27 cellular contexts compared by ENCODE assay signal in the genomic region with DNA sequence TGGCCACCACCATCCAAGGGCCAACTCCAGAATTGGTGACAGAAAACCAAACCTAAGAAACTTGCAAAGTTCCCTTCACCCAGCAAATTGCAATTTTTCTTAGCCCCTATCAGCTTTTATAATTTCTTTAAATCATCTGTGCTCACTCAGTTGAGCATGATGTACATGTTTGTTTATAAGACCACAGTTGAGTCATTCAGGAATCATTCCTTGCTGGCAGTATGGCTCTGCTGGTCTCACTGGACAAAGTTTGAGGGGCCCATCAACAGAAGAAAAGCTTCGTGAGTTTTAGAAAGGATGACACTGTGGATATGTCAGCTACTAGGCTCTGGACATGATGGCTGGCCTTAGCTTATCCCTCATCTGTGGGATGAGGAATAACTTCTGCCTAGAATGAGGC. TPM values are rescaled to one million over a fixed set of nuclear protein-coding genes. Genes with fewer than 3 reads are reported as not detected.
DNase-seq lines count a peak whose midpoint lies in the region; ATAC-seq, FAIRE-seq and TF ChIP-seq lines count a peak whose summit lies in the region.
"Had no signal": no experiment of that assay in that cellular context is flagged by ENCODE, and none has a peak within 500 bp of the region (broad histone marks: within the 10 kb centered on the region; RNA-seq: fewer than 3 reads in every experiment).

No MANE protein-coding gene starts in this region.

- H3K4me1 ChIP-seq in H9 (ENCODE audit: insufficient read depth, low read length) (no peaks in the 10 kb centered on the region), astrocyte (ENCODE audit: insufficient read depth, low read length) (no peaks in the 10 kb centered on the region)
- H3K4me1 ChIP-seq: A549; BE2C; BLaER1 treated with 17β-estradiol and CSF1 and Interleukin-3, amounts not matched to agents 10 nM and 100 nM had no signal

- H3K27me3 ChIP-seq in H9 (ENCODE audit: insufficient read depth, low read length), result peaks cover 15% of the 10 kb centered on the region
- no peaks in the 10 kb centered on the region for H3K27me3 ChIP-seq in astrocyte (ENCODE audit: insufficient read depth, low read length)
- H3K27me3 ChIP-seq: BE2C had no signal

- H4K8ac ChIP-seq in H9 (replicated peaks; ENCODE audit: insufficient read length, low read depth, low read length), result no peak overlapping the region

- H3K27ac ChIP-seq in H9 (ENCODE audit: insufficient read length, low read depth, low read length) (no peak overlapping the region), astrocyte (ENCODE audit: low read depth, low read length) (no peak overlapping the region)
- H3K27ac ChIP-seq: A549; BLaER1 treated with 17β-estradiol and CSF1 and Interleukin-3, amounts not matched to agents 10 nM and 100 nM; GM23248 had no signal

- no peaks in the 10 kb centered on the region for H4K20me1 ChIP-seq in H9 (ENCODE audit: control insufficient read depth, insufficient read depth, insufficient read length)
- no peaks in the 10 kb centered on the region for H4K20me1 ChIP-seq in astrocyte (ENCODE audit: insufficient read depth, low read length)
- H4K20me1 ChIP-seq: BLaER1 treated with 17β-estradiol and CSF1 and Interleukin-3, amounts not matched to agents 10 nM and 100 nM had no signal

- H3K4me3 Mint-ChIP-seq in H9, result no peak overlapping the region
- no peak overlapping the region for H3K4me3 Mint-ChIP-seq in astrocyte (ENCODE audit: unreplicated experiment)
- no peak overlapping the region for H3K4me3 Mint-ChIP-seq in activated CD4-positive, alpha-beta T cell treated with anti-CD3 and anti-CD28 coated beads, Interleukin-2, amount 10 ng/mL, durations not matched to agents 7 days and 5 days
- no peak overlapping the region for H3K4me3 Mint-ChIP-seq in activated naive CD4-positive, alpha-beta T cell treated with anti-CD3 and anti-CD28 coated beads, Interleukin-2, amount 10 ng/mL, durations not matched to agents 7 days and 5 days
- H3K4me3 Mint-ChIP-seq: CD14-positive monocyte; CD4-positive, alpha-beta T cell; CD8-positive, alpha-beta memory T cell; HFFc6 had no signal

- no peaks in the 10 kb centered on the region for H3K36me3 ChIP-seq in astrocyte (ENCODE audit: insufficient read depth, low read length)
- H3K36me3 ChIP-seq: BE2C; BLaER1 treated with 17β-estradiol and CSF1 and Interleukin-3, amounts not matched to agents 10 nM and 100 nM had no signal

- H3K9ac ChIP-seq in H9 (ENCODE audit: extremely low read depth, insufficient read length, low read length) (no peak overlapping the region), astrocyte (ENCODE audit: low read length) (no peak overlapping the region)
- H3K9ac ChIP-seq: BLaER1 treated with 17β-estradiol and CSF1 and Interleukin-3, amounts not matched to agents 10 nM and 100 nM; GM23248 had no signal

- no peak overlapping the region for H3K56ac ChIP-seq in H9 (ENCODE audit: insufficient read length, low read depth, low read length)

- no peak overlapping the region for H2BK120ac ChIP-seq in H9 (ENCODE audit: low read depth, low read length, poor library complexity, severe bottlenecking)

- peak; percentile 41 for FAIRE-seq in astrocyte (lab: Jason Lieb, UNC)
- FAIRE-seq: A549, GM12891, GM18507, H1 had no signal

- H3K79me2 ChIP-seq in H9 (ENCODE audit: insufficient read depth, low read length), result no peaks in the 10 kb centered on the region
- H3K79me2 ChIP-seq in astrocyte (ENCODE audit: insufficient read depth, low read length), result no peaks in the 10 kb centered on the region

- peaks cover 0 to 2% of the 10 kb centered on the region in 2 experiments; a peak in 2 of 5 replicates for H3K9me3 Mint-ChIP-seq in H9
- H3K9me3 Mint-ChIP-seq in astrocyte (ENCODE audit: unreplicated experiment), result no peaks in the 10 kb centered on the region
- no peaks in the 10 kb centered on the region for H3K9me3 Mint-ChIP-seq in activated CD4-positive, alpha-beta T cell treated with anti-CD3 and anti-CD28 coated beads, Interleukin-2, amount 10 ng/mL, durations not matched to agents 7 days and 5 days
- no peaks in the 10 kb centered on the region for H3K9me3 Mint-ChIP-seq in activated naive CD4-positive, alpha-beta T cell treated with anti-CD3 and anti-CD28 coated beads, Interleukin-2, amount 10 ng/mL, durations not matched to agents 7 days and 5 days
- H3K9me3 Mint-ChIP-seq: CD4-positive, alpha-beta T cell; HFFc6 had no signal

- no peak overlapping the region for H3K18ac ChIP-seq in H9 (ENCODE audit: insufficient read length, low read depth, low read length)

- no peak overlapping the region for H3K4ac ChIP-seq in H9 (ENCODE audit: low read depth, low read length)

- no peak overlapping the region for H2BK20ac ChIP-seq in H9 (ENCODE audit: low read depth, low read length, poor library complexity, severe bottlenecking)

- DNase-seq in H9, result no peak
- peak; percentile 32 for DNase-seq in M059J (ENCODE audit: low read depth)
- DNase-seq in astrocyte (ENCODE audit: low read depth), result no peak
- no peak for DNase-seq in activated CD4-positive, alpha-beta T cell treated with anti-CD3 and anti-CD28 coated beads, Interleukin-2, amount 10 ng/mL, durations not matched to agents 7 days and 5 days
- no peak for DNase-seq in posterior vena cava (ENCODE audit: low spot score)
- DNase-seq in activated naive CD4-positive, alpha-beta T cell treated with anti-CD3 and anti-CD28 coated beads, Interleukin-2, amount 10 ng/mL, durations not matched to agents 7 days and 5 days, result no peak
- DNase-seq: 8988T; ACHN; AML-193; BE2C; CD4-positive, alpha-beta T cell; CD8-positive, alpha-beta memory T cell; DMS53; DMS79 treated with DMSO at 0.1 percent for 48 hours; GF-D8; GM23248; H7; HFFc6 had no signal

- H2BK15ac ChIP-seq in H9 (ENCODE audit: low read depth, low read length), result no peak overlapping the region

- no peak overlapping the region for H3K4me3 ChIP-seq in astrocyte (ENCODE audit: insufficient read depth, low read depth, low read length)
- H3K4me3 ChIP-seq: A549; BLaER1 treated with 17β-estradiol and CSF1 and Interleukin-3, amounts not matched to agents 10 nM and 100 nM; GM23248 had no signal

- no peak overlapping the region for H2BK12ac ChIP-seq in H9 (ENCODE audit: insufficient read length, low read depth, low read length)

- H3K4me1 Mint-ChIP-seq in H9 (peaks cover 14 to 17% of the 10 kb centered on the region in 2 experiments), astrocyte (ENCODE audit: low read depth, unreplicated experiment) (no peaks in the 10 kb centered on the region)
- H3K4me1 Mint-ChIP-seq in activated CD4-positive, alpha-beta T cell treated with anti-CD3 and anti-CD28 coated beads, Interleukin-2, amount 10 ng/mL, durations not matched to agents 7 days and 5 days, result no peaks in the 10 kb centered on the region
- H3K4me1 Mint-ChIP-seq in activated naive CD4-positive, alpha-beta T cell treated with anti-CD3 and anti-CD28 coated beads, Interleukin-2, amount 10 ng/mL, durations not matched to agents 7 days and 5 days, result no peaks in the 10 kb centered on the region
- H3K4me1 Mint-ChIP-seq: CD14-positive monocyte; CD8-positive, alpha-beta memory T cell had no signal

- H3K4me2 ChIP-seq in H9 (ENCODE audit: insufficient read depth, insufficient read length, low read length) (no peak overlapping the region), astrocyte (ENCODE audit: low read length) (no peak overlapping the region)
- H3K4me2 ChIP-seq: A549; BLaER1 treated with 17β-estradiol and CSF1 and Interleukin-3, amounts not matched to agents 10 nM and 100 nM had no signal

- WGBS in H9 (ENCODE audit: extremely low coverage, insufficient read length, low lambda C conversion rate), result no CpG with 5 or more reads among the region's 1 CpG

- H3K27me3 Mint-ChIP-seq in H9 (ENCODE audit: low read depth), result peaks cover 60% of the 10 kb centered on the region
- peaks cover 36% of the 10 kb centered on the region for H3K27me3 Mint-ChIP-seq in astrocyte (ENCODE audit: low read depth, unreplicated experiment)
- H3K27me3 Mint-ChIP-seq in activated CD4-positive, alpha-beta T cell treated with anti-CD3 and anti-CD28 coated beads, Interleukin-2, amount 10 ng/mL, durations not matched to agents 7 days and 5 days, result peaks cover 15% of the 10 kb centered on the region
- H3K27me3 Mint-ChIP-seq in activated naive CD4-positive, alpha-beta T cell treated with anti-CD3 and anti-CD28 coated beads, Interleukin-2, amount 10 ng/mL, durations not matched to agents 7 days and 5 days, result peaks cover 28% of the 10 kb centered on the region

- no peak for ATAC-seq in GM18511 (IDR thresholded peaks at IDR 0.05; ENCODE audit: unreplicated experiment)
- ATAC-seq: A549 had no signal

- no peak overlapping the region for H2AK5ac ChIP-seq in H9 (ENCODE audit: insufficient read length, low read length)

- H2AFZ ChIP-seq in H9 (ENCODE audit: low read length) (no peak overlapping the region), astrocyte (ENCODE audit: low read depth, low read length) (no peak overlapping the region)
- H2AFZ ChIP-seq: GM23248 had no signal

- no peak overlapping the region for H4K91ac ChIP-seq in H9 (ENCODE audit: insufficient read length, low read depth, low read length)

- H3K27ac Mint-ChIP-seq in H9 (no peak overlapping the region), astrocyte (ENCODE audit: unreplicated experiment) (no peak overlapping the region)
- H3K27ac Mint-ChIP-seq in activated CD4-positive, alpha-beta T cell treated with anti-CD3 and anti-CD28 coated beads, Interleukin-2, amount 10 ng/mL, durations not matched to agents 7 days and 5 days, result no peak overlapping the region
- no peak overlapping the region for H3K27ac Mint-ChIP-seq in activated naive CD4-positive, alpha-beta T cell treated with anti-CD3 and anti-CD28 coated beads, Interleukin-2, amount 10 ng/mL, durations not matched to agents 7 days and 5 days
- H3K27ac Mint-ChIP-seq: CD14-positive monocyte; CD4-positive, alpha-beta T cell; CD8-positive, alpha-beta memory T cell; HFFc6 had no signal

- H3K36me3 Mint-ChIP-seq in H9 (ENCODE audit: insufficient read depth in 1 of 3, low read depth in 3 of 3) (no peaks in the 10 kb centered on the region), astrocyte (ENCODE audit: low read depth, unreplicated experiment) (no peaks in the 10 kb centered on the region)
- no peaks in the 10 kb centered on the region for H3K36me3 Mint-ChIP-seq in activated CD4-positive, alpha-beta T cell treated with anti-CD3 and anti-CD28 coated beads, Interleukin-2, amount 10 ng/mL, durations not matched to agents 7 days and 5 days (ENCODE audit: low read depth)
- H3K36me3 Mint-ChIP-seq in activated naive CD4-positive, alpha-beta T cell treated with anti-CD3 and anti-CD28 coated beads, Interleukin-2, amount 10 ng/mL, durations not matched to agents 7 days and 5 days, result no peaks in the 10 kb centered on the region
- H3K36me3 Mint-ChIP-seq: CD14-positive monocyte; CD8-positive, alpha-beta memory T cell had no signal

- TF ChIP-seq CTCF in H9 (conservative IDR thresholded peaks at IDR 0.05), result no peak
- no peak for TF ChIP-seq CTCF in astrocyte (IDR thresholded peaks at IDR 0.05; ENCODE audit: insufficient read depth, low read depth, low read length)

- no peak overlapping the region for H2BK5ac ChIP-seq in H9 (ENCODE audit: insufficient read length, low read length)

- CTCF ChIA-PET in activated CD4-positive, alpha-beta T cell treated with anti-CD3 and anti-CD28 coated beads, Interleukin-2, amount 10 ng/mL, durations not matched to agents 7 days and 5 days (lab: Charles Lee), result no interaction called here
- CTCF ChIA-PET in activated naive CD4-positive, alpha-beta T cell treated with anti-CD3 and anti-CD28 coated beads, Interleukin-2, amount 10 ng/mL, durations not matched to agents 7 days and 5 days (lab: Charles Lee), result no interaction called here

- POLR2A ChIA-PET in activated CD4-positive, alpha-beta T cell treated with anti-CD3 and anti-CD28 coated beads, Interleukin-2, amount 10 ng/mL, durations not matched to agents 7 days and 5 days (lab: Charles Lee), result no interaction called here

- H3K9me3 ChIP-seq in H9 (ENCODE audit: control insufficient read depth, low read depth, low read length), result no peaks in the 10 kb centered on the region
- no peaks in the 10 kb centered on the region for H3K9me3 ChIP-seq in astrocyte (ENCODE audit: insufficient read depth, low read depth, low read length)
- H3K9me3 ChIP-seq: A549, BE2C had no signal

- peak overlapping the region; percentile 56 for H4K5ac ChIP-seq in H9 (ENCODE audit: insufficient read length, low read depth, low read length)

- intact Hi-C loops in posterior vena cava (cut with DNase I), result no loop called here

- H3T11ph ChIP-seq in H9 (ENCODE audit: low read length), result no peak overlapping the region

- H3K23me2 ChIP-seq in H9 (ENCODE audit: insufficient read length, low read depth, low read length, poor library complexity, severe bottlenecking), result peaks cover 19% of the 10 kb centered on the region

- H3K14ac ChIP-seq in H9 (ENCODE audit: insufficient read depth, low read length), result no peak overlapping the region

- no peak overlapping the region for H3K23ac ChIP-seq in H9 (ENCODE audit: insufficient read length, low read depth, low read length)

- no peaks in the 10 kb centered on the region for H3K79me1 ChIP-seq in H9 (ENCODE audit: insufficient read depth, low read depth, low read length, poor library complexity, severe bottlenecking)

RNA-seq across cellular contexts. Expression of a gene that starts 4.0 kb away (rescaled TPM):
- total RNA-seq in H9 (2021) (0.07 and 0.09 TPM in 2 replicates), astrocyte (not detected in 2 replicates), posterior vena cava (not detected)
- not detected in 2 replicates for total RNA-seq in M059J (2014; rRNA removed; shearing (Covaris generic))
- not detected for total RNA-seq in activated CD4-positive, alpha-beta T cell treated with anti-CD3 and anti-CD28 coated beads, Interleukin-2, amount 10 ng/mL, durations not matched to agents 7 days and 5 days
- total RNA-seq: CD4-positive, alpha-beta T cell; CD8-positive, alpha-beta memory T cell; Daoy; G401; GM23248; HFFc6 had no signal

RNA-seq across cellular contexts. Expression of a gene that starts 4.2 kb away (rescaled TPM):
- total RNA-seq in H9 (2021), result not detected in 2 replicates
- not detected in 2 replicates for total RNA-seq in M059J (2014; rRNA removed; shearing (Covaris generic))
- not detected in 2 replicates for total RNA-seq in astrocyte
- not detected for total RNA-seq in activated CD4-positive, alpha-beta T cell treated with anti-CD3 and anti-CD28 coated beads, Interleukin-2, amount 10 ng/mL, durations not matched to agents 7 days and 5 days
- not detected for total RNA-seq in posterior vena cava
- total RNA-seq: CD4-positive, alpha-beta T cell; CD8-positive, alpha-beta memory T cell; Daoy; G401; GM23248; HFFc6 had no signal
